In the genomic region with DNA sequence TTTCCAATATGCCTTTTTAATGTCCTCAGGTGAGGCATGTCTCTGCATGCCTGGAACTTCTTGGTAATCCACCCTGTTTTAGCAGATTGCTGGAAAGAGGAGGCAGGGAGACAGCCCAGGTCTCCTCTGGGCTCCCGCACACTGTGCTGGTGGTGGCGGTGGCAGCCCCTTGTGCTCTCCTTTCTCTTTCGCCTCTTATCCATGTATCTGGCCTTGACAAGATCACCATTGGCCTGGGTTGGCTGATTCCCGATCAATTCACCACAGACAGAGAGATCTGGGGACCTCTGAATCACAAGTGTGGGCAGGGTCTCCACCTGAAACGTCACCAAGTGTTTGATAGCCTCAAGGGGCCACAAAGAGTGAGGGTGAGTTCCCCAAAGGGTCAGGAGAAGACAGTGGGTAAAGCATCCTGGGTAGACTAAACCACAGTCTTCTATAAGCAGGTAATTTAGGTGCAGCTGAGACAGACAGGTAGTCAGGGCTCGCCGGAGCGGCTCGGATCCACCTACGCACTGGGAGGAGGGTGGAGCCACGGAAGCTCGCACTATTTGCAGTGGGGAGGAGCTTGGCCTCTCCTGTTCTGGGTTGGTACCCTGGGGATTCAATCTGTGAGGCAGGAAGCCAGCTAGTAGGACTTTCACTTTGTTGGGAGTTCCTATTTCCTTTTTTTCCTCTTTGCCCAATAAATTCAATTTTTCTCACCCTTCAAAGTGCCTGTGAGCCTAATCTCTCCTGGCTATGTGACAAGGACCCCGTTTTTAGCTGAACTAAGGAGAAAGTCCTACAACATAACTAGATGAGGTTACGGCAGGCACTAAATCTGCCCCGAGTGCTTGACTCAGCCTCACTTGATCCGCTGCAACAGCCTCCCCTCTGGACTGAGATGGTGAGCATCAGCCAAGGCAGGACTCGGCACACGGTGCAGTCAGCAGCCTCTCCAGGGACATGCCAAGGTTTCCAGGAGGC, we compare ENCODE assay signal across 8 cellular contexts. TPM values are rescaled to one million over a fixed set of nuclear protein-coding genes. Genes with fewer than 3 reads are reported as not detected.
DNase-seq lines count a peak whose midpoint lies in the region; ATAC-seq and TF ChIP-seq lines count a peak whose summit lies in the region.

No MANE protein-coding gene starts in this region.

- H3K4me3 ChIP-seq in AG04450 (ENCODE audit: low read depth, low read length) (peak overlapping the region; percentile 59), gastroesophageal sphincter (peak overlapping the region; percentile 34 to 48), prostate gland (peak overlapping the region; percentile 35 to 36)

- CTCF ChIA-PET in AG04450 (lab: Charles Lee) = no interaction called here

- intact Hi-C loops in prostate gland (cut with DNase I) = loop anchor here (5.0 kb wide), 1 partner anchor 43 kb away; no protein-coding TSS in a partner anchor

- TF ChIP-seq CTCF in AG04450 (IDR thresholded peaks at IDR 0.05; ENCODE audit: low read depth, low read length) = no peak
- TF ChIP-seq CTCF in gastroesophageal sphincter (IDR thresholded peaks at IDR 0.05) = no peak
- TF ChIP-seq CTCF in prostate gland (IDR thresholded peaks at IDR 0.05) = peak in 1 of 4 experiments; percentile 12

- ATAC-seq in GM18909 (IDR thresholded peaks at IDR 0.05; ENCODE audit: poor library complexity, unreplicated experiment) (peak; percentile 97), HG03064 (IDR thresholded peaks at IDR 0.05; ENCODE audit: low read depth, unreplicated experiment) (peak; percentile 98), gastroesophageal sphincter (peak; percentile 87)

- no peaks in the 10 kb centered on the region for H3K36me3 ChIP-seq in gastroesophageal sphincter
- H3K36me3 ChIP-seq in prostate gland = no peaks in the 10 kb centered on the region

- TF ChIP-seq EP300 in gastroesophageal sphincter (IDR thresholded peaks at IDR 0.05) = no peak

- peaks cover 0 to 24% (median 0%) of the 10 kb centered on the region in 3 donors for H3K4me1 ChIP-seq in gastroesophageal sphincter
- H3K4me1 ChIP-seq in prostate gland (replicated peaks) = no peaks in the 10 kb centered on the region

- H3K9me3 ChIP-seq in AG04450 (ENCODE audit: control insufficient read depth, insufficient read depth, low read length) = no peaks in the 10 kb centered on the region
- H3K9me3 ChIP-seq in gastroesophageal sphincter = no peaks in the 10 kb centered on the region
- no peaks in the 10 kb centered on the region for H3K9me3 ChIP-seq in prostate gland

- TF ChIP-seq POLR2A in gastroesophageal sphincter (IDR thresholded peaks at IDR 0.05) (no peak), prostate gland (IDR thresholded peaks at IDR 0.05) (peak; percentile 82)

- DNase-seq in AG04450 (ENCODE audit: low read depth, low spot score) (no peak), NCI-H2227 treated with DMSO at 0.1 percent for 48 hours (lab: John Stamatoyannopoulos, UW) (peak; percentile 49), activated T-cell treated with anti-CD3 and anti-CD28 coated beads for 48 hours (ENCODE audit: low read depth) (peak; percentile 53), prostate gland (ENCODE audit: low spot score) (peak; percentile 89), T1000 (lab: John Stamatoyannopoulos, UW) (no peak)

- WGBS in gastroesophageal sphincter (ENCODE audit: low coverage in 1 of 2), 2 donors = 13 to 44% methylated on average over 3 to 18 of the region's 18 CpGs
- WGBS in prostate gland = 12% methylated on average over 18 of the region's 18 CpGs

- POLR2A ChIA-PET in AG04450 (lab: Yijun Ruan, JAX) = no interaction called here

- H3K27me3 ChIP-seq in AG04450 (ENCODE audit: control insufficient read depth, insufficient read depth, low read length) = peaks cover 3% of the 10 kb centered on the region
- H3K27me3 ChIP-seq in gastroesophageal sphincter = no peaks in the 10 kb centered on the region
- H3K27me3 ChIP-seq in prostate gland (replicated peaks; ENCODE audit: insufficient read depth) = no peaks in the 10 kb centered on the region

- H3K27ac ChIP-seq in AG04450 (ENCODE audit: low read depth, low read length) (peak overlapping the region; percentile 77), gastroesophageal sphincter (peak overlapping the region in 3 of 4 donors; percentile 34 to 77 (median 64)), prostate gland (peak overlapping the region; percentile 82 to 88)

RNA-seq across cellular contexts. Expression of gene SLC4A3, which starts 57.6 kb away (rescaled TPM):
- 3.3 and 5.2 TPM in 2 replicates for polyA plus RNA-seq in AG04450 (2011; rRNA removed)
- 3.4 and 3.9 TPM in 2 replicates for polyA minus RNA-seq in AG04450 (2011; rRNA and poly(A)+ RNA removed)
- total RNA-seq in gastroesophageal sphincter (10 to 100 TPM; 10.4 to 30.6 (median 12.4) TPM), prostate gland (10 to 100 TPM in 1 of 2 donors, 1 to 10 TPM in 1; 7.6 to 44.6 TPM)

Comparison
In these comparisons a context has a peak if more than half of its experiments do, and no peak if none do; other contexts are left out.
1. DNase-seq: peak in NCI-H2227 treated with DMSO at 0.1 percent for 48 hours (single experiment), activated T-cell treated with anti-CD3 and anti-CD28 coated beads for 48 hours (single experiment) and prostate gland (single experiment); none in AG04450 (single experiment) and T1000 (single experiment).
2. Peak in every context shown above with its lines, with median percentiles within 50 percentile points of each other: H3K27ac ChIP-seq, H3K4me3 ChIP-seq and ATAC-seq.